ENCODE assay signal across 27 cellular contexts in the genomic region with DNA sequence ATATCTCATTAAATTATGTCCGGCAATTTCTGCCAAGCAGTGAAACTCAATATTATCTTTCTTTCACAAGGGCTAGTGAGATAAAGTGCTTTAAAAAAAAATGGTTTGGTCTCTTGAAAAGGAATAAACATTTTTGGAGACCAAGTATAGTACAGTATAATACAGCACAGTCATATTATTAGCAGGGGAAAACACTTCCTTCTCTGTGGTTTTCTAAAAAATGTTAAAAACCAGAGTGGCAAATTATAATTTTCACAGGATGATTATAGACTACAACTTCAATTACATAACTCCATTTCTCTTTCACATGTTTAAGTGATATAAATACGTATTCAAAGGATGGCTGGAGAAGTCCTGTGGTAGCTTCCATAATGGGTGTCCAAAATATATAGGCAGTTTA.
"Had no signal": no experiment of that assay in that cellular context is flagged by ENCODE, and none has a peak within 500 bp of the region (broad histone marks: within the 10 kb centered on the region; RNA-seq: fewer than 3 reads in every experiment).

No MANE protein-coding gene starts in this region.

- H2AFZ ChIP-seq: PC-9 had no signal

- H3K27me3 Mint-ChIP-seq: IgD-negative memory B cell, T-helper 17 cell had no signal

- H3K27ac Mint-ChIP-seq: IgD-negative memory B cell, T-helper 17 cell had no signal

- H3K9me3 ChIP-seq: Peyer's patch, SJSA1 had no signal

- H3K27me3 ChIP-seq: Peyer's patch, SJSA1 had no signal

- H3K9ac ChIP-seq: KMS-11 had no signal

- DNase-seq: NCI-H1092, NCI-H1105 treated with DMSO at 0.1 percent for 48 hours, NCI-H1417 treated with DMSO at 0.1 percent for 48 hours, NCI-H146, NCI-H1694 treated with DMSO at 0.1 percent for 48 hours, NCI-H1930, NCI-H2081, NCI-H2107, NCI-H226, NCI-H446, NCI-H510A, NCI-H524 treated with DMSO at 0.1 percent for 48 hours, NCI-H69, NCI-H774, OCI-M1, PC-9, Peyer's patch, Right ventricle myocardium superior, SIG-M5, T-helper 1 cell, T-helper 17 cell had no signal

- ATAC-seq: K562, T-helper 17 cell had no signal

- H3K4me2 ChIP-seq: KMS-11, PC-9 had no signal

- H3K4me1 ChIP-seq: Peyer's patch, SJSA1 had no signal

- H3K9me3 Mint-ChIP-seq: IgD-negative memory B cell had no signal

- H3K27ac ChIP-seq: HL-60, KMS-11, PC-9, Peyer's patch, SJSA1, SK-N-MC had no signal

- H3K4me3 Mint-ChIP-seq: IgD-negative memory B cell, T-helper 17 cell had no signal

- H3K4me3 ChIP-seq: K562, PC-9, Peyer's patch, SJSA1, SK-N-MC had no signal
